11 cellular contexts compared by ENCODE assay signal in the genomic region with DNA sequence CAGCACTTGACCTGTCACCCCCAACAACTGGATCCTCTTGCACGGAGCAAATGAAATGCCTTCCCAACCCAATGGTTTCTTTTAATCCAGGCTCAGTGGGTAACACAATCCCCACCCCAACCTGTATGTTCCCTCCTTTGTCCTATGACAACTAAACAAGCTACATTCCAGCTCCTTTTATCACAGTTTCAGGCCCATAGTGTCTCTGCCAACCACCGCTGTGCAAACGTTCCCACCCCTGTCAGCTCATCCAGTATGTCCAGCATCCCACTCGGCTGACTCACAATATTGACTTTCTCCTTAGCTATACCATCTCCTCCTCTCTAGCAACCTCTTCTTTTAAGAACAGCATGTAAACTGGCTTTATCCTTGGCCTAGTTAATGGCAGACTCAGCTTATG.
DNase-seq lines count a peak whose midpoint lies in the region; ATAC-seq, FAIRE-seq and TF ChIP-seq lines count a peak whose summit lies in the region.
"Had no signal": no experiment of that assay in that cellular context is flagged by ENCODE, and none has a peak within 500 bp of the region (broad histone marks: within the 10 kb centered on the region; RNA-seq: fewer than 3 reads in every experiment).

No MANE protein-coding gene starts in this region.

- FAIRE-seq in bronchial epithelial cell (lab: Jason Lieb, UNC): peak; percentile 93
- FAIRE-seq: A204.1 had no signal

- no peak overlapping the region for H3K9ac ChIP-seq in mesenchymal stem cell (ENCODE audit: low read length)

- no peak overlapping the region for H4K91ac ChIP-seq in mesenchymal stem cell (ENCODE audit: low read length)

- ATAC-seq in upper lobe of left lung (ENCODE audit: low FRiP score in 2 of 2) (peak in 1 of 2 donors; percentile 24), HG03175 (IDR thresholded peaks at IDR 0.05; ENCODE audit: unreplicated experiment) (no peak), HG02884 (IDR thresholded peaks at IDR 0.05; ENCODE audit: unreplicated experiment) (no peak)
- ATAC-seq: lower lobe of right lung had no signal

- no peak for TF ChIP-seq POLR2A in upper lobe of left lung (IDR thresholded peaks at IDR 0.05)

- H3K9me3 ChIP-seq in mesenchymal stem cell (ENCODE audit: control insufficient read depth, low read length): no peaks in the 10 kb centered on the region
- no peaks in the 10 kb centered on the region for H3K9me3 ChIP-seq in upper lobe of left lung
- H3K9me3 ChIP-seq: lower lobe of right lung had no signal

- H2BK120ac ChIP-seq in mesenchymal stem cell (ENCODE audit: low read depth, low read length): no peak overlapping the region

- H3K18ac ChIP-seq in mesenchymal stem cell (ENCODE audit: low read depth in 1 of 2, low read length in 2 of 2): no peak overlapping the region

- TF ChIP-seq CTCF in bronchial epithelial cell (IDR thresholded peaks at IDR 0.05; ENCODE audit: insufficient read depth, low read length, severe bottlenecking): no peak
- TF ChIP-seq CTCF in upper lobe of left lung (IDR thresholded peaks at IDR 0.05): no peak

- no peak overlapping the region for H4K8ac ChIP-seq in mesenchymal stem cell (ENCODE audit: low read length)

- 61% methylated on average over 4 of the region's 4 CpGs for WGBS in mesenchymal stem cell
- WGBS in upper lobe of left lung, 2 donors: 74 to 83% methylated on average over 4 of the region's 4 CpGs

- H3K4me1 ChIP-seq in mesenchymal stem cell (ENCODE audit: control insufficient read depth, insufficient read depth, low read depth, low read length): peaks cover 2% of the 10 kb centered on the region
- peaks cover 0 to 8% (median 2%) of the 10 kb centered on the region in 4 donors for H3K4me1 ChIP-seq in upper lobe of left lung

- H3K36me3 ChIP-seq in bronchial epithelial cell (ENCODE audit: control insufficient read depth, insufficient read depth, low read length) (no peaks in the 10 kb centered on the region), mesenchymal stem cell (ENCODE audit: control insufficient read depth in 1 of 2, insufficient read depth in 2 of 2, low read depth in 1 of 2, low read length in 2 of 2) (no peaks in the 10 kb centered on the region), upper lobe of left lung (no peaks in the 10 kb centered on the region)
- H3K36me3 ChIP-seq: lower lobe of right lung had no signal

- no peak overlapping the region for H3K4me2 ChIP-seq in mesenchymal stem cell (ENCODE audit: low read length, poor library complexity, severe bottlenecking)

- DNase-seq in SHP77 (lab: John Stamatoyannopoulos, UW): peak; percentile 65 to 78
- DNase-seq in SHP77 treated with DMSO at 0.1 percent for 48 hours (lab: John Stamatoyannopoulos, UW): no peak
- DNase-seq in bronchial epithelial cell (ENCODE audit: low read depth): peak; percentile 99
- peak; percentile 43 for DNase-seq in mesenchymal stem cell
- no peak for DNase-seq in upper lobe of left lung
- DNase-seq in HK-2 (ENCODE audit: unreplicated experiment): no peak
- DNase-seq: lower lobe of right lung, MV-4-11 had no signal

- no peak overlapping the region for H2BK5ac ChIP-seq in mesenchymal stem cell (ENCODE audit: low read depth, low read length, poor library complexity, severe bottlenecking)

- H3K4me3 ChIP-seq in bronchial epithelial cell (ENCODE audit: low read depth, low read length) (no peak overlapping the region), mesenchymal stem cell (ENCODE audit: insufficient read depth in 1 of 2, low read depth in 1 of 2, low read length in 2 of 2) (no peak overlapping the region), upper lobe of left lung (no peak overlapping the region)
- H3K4me3 ChIP-seq: lower lobe of right lung had no signal

- H3K27me3 ChIP-seq in bronchial epithelial cell (ENCODE audit: control insufficient read depth, insufficient read depth, low read length) (no peaks in the 10 kb centered on the region), mesenchymal stem cell (ENCODE audit: control insufficient read depth in 1 of 2, insufficient read depth in 1 of 2, low read length in 2 of 2) (no peaks in the 10 kb centered on the region), upper lobe of left lung (no peaks in the 10 kb centered on the region)

- no peak overlapping the region for H3K4ac ChIP-seq in mesenchymal stem cell (ENCODE audit: low read depth in 1 of 2, low read length in 2 of 2)

- no peak overlapping the region for H3K27ac ChIP-seq in mesenchymal stem cell (ENCODE audit: low read length, poor library complexity, severe bottlenecking)
- H3K27ac ChIP-seq in upper lobe of left lung: peak overlapping the region; percentile 53 to 79 (median 70)

- no peak overlapping the region for H2BK15ac ChIP-seq in mesenchymal stem cell (ENCODE audit: low read depth, poor library complexity, severe bottlenecking)

- no peak overlapping the region for H2BK12ac ChIP-seq in mesenchymal stem cell (ENCODE audit: low read length in 2 of 2)

- no peak overlapping the region for H3K23ac ChIP-seq in mesenchymal stem cell (ENCODE audit: low read length in 2 of 2)

- no peak for TF ChIP-seq EP300 in upper lobe of left lung (IDR thresholded peaks at IDR 0.05)

- no peak overlapping the region for H2AFZ ChIP-seq in mesenchymal stem cell (ENCODE audit: low read depth, low read length)

- H3K14ac ChIP-seq in mesenchymal stem cell (ENCODE audit: low read length in 2 of 2): no peak overlapping the region

- H2AK5ac ChIP-seq in mesenchymal stem cell (ENCODE audit: low read length, severe bottlenecking): no peak overlapping the region

- no peaks in the 10 kb centered on the region for H3K79me1 ChIP-seq in mesenchymal stem cell (replicated peaks; ENCODE audit: low read length, poor library complexity, severe bottlenecking)

Comparison
In these comparisons a context has a peak if more than half of its experiments do, and no peak if none do; other contexts are left out.
1. DNase-seq: peak in SHP77 (2 of 2), bronchial epithelial cell (single experiment) and mesenchymal stem cell (single experiment); none in SHP77 treated with DMSO at 0.1 percent for 48 hours (single experiment), upper lobe of left lung (0 of 2) and HK-2 (single experiment).